Comparison of ENCODE assay signal across 19 cellular contexts in the genomic region with DNA sequence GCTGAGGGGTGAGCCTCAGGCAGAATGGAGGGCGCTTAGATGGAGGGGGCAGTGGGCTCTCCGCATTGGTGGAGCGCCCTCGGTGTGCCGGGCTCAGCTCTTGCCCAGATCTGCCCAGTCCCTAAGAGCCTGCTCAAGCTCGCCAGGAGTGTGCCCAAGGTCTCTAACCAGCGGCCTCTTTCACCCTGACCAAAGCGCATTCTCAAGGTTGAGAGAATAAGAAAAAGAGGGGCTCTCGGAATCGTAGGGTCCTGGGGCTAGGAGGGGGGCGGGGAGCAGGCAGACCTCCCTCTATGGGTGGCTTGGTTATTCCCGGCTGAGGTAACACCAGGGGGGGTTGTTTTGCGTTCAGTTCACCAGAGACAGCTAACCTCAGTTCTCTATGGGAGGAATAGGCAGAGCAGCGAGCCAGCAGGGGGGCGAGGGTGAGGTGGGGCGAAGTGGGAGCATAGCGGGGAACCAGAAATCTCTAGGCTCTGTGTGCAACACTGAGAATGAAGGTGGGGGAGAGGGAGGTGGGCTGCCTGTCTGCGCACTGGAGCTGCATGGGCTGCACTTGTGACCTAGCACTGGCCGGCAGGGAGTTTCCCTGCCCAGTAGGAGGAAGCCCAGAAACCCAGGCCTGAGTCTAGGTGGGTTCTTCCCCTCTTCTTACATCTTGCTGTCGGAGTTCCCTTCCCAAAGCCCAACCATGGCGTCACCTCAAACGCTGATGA. TPM values are rescaled to one million over a fixed set of nuclear protein-coding genes. Genes with fewer than 3 reads are reported as not detected.
DNase-seq lines count a peak whose midpoint lies in the region; ATAC-seq and TF ChIP-seq lines count a peak whose summit lies in the region.
"Had no signal": no experiment of that assay in that cellular context is flagged by ENCODE, and none has a peak within 500 bp of the region (broad histone marks: within the 10 kb centered on the region; RNA-seq: fewer than 3 reads in every experiment).

No MANE protein-coding gene starts in this region.

- H3K79me2 ChIP-seq in smooth muscle cell (ENCODE audit: low read depth) = no peaks in the 10 kb centered on the region

- H3K4me3 ChIP-seq in iPS-18a (ENCODE audit: low read length) (peak overlapping the region; percentile 66), smooth muscle cell (peak overlapping the region; percentile 38)
- H3K4me3 ChIP-seq: MG63 had no signal

- H3K27ac ChIP-seq in iPS-18a (ENCODE audit: low read length) (no peak overlapping the region), smooth muscle cell (ENCODE audit: low read depth) (no peak overlapping the region)
- H3K27ac ChIP-seq: right lobe of liver, tibial nerve had no signal

- no peak for TF ChIP-seq CTCF in smooth muscle cell (IDR thresholded peaks at IDR 0.05; ENCODE audit: borderline replicate concordance, insufficient read depth, poor library complexity, severe bottlenecking)

- H3K9ac ChIP-seq in iPS-18a (ENCODE audit: low read length) (no peak overlapping the region), smooth muscle cell (ENCODE audit: low read depth) (no peak overlapping the region)

- no peaks in the 10 kb centered on the region for H3K36me3 ChIP-seq in iPS-18a (ENCODE audit: control insufficient read depth, low read depth, low read length)
- no peaks in the 10 kb centered on the region for H3K36me3 ChIP-seq in smooth muscle cell (ENCODE audit: low read depth)
- H3K36me3 ChIP-seq: MG63, right lobe of liver, tibial nerve had no signal

- DNase-seq in NCI-H1417 (lab: John Stamatoyannopoulos, UW) (peak in 2 of 3 experiments; percentile 49 to 52), NCI-H1417 treated with DMSO at 0.1 percent for 48 hours (lab: John Stamatoyannopoulos, UW) (no peak), NCI-H82 treated with DMSO at 0.1 percent for 48 hours (lab: John Stamatoyannopoulos, UW; ENCODE audit: unreplicated experiment) (peak; percentile 47), smooth muscle cell (lab: John Stamatoyannopoulos, UW; ENCODE audit: unreplicated experiment) (no peak), glomerular visceral epithelial cell (ENCODE audit: extremely low spot score) (no peak), T-helper 2 cell (no peak)
- DNase-seq: 8988T; activated CD8-positive, alpha-beta memory T cell treated with anti-CD3 and anti-CD28 coated beads for 24 hours; central memory CD4-positive, alpha-beta T cell; left colon; MG63; right lobe of liver; SHP77; stimulated activated CD4-positive, alpha-beta T cell treated with anti-CD3 and anti-CD28 coated beads, Interleukin-2, amount 100 ng/mL, for 48 hours had no signal

- no peak for ATAC-seq in GM19395 (IDR thresholded peaks at IDR 0.05; ENCODE audit: unreplicated experiment)
- ATAC-seq: left colon had no signal

- H3K9me3 ChIP-seq in iPS-18a (ENCODE audit: control insufficient read depth, low read depth, low read length) = no peaks in the 10 kb centered on the region
- no peaks in the 10 kb centered on the region for H3K9me3 ChIP-seq in smooth muscle cell (replicated peaks; ENCODE audit: low read depth)
- H3K9me3 ChIP-seq: MG63, right lobe of liver, tibial nerve had no signal

- peaks cover 100% of the 10 kb centered on the region for H3K27me3 ChIP-seq in iPS-18a (ENCODE audit: control insufficient read depth, insufficient read depth, low read length)
- peaks cover 99% of the 10 kb centered on the region for H3K27me3 ChIP-seq in smooth muscle cell (ENCODE audit: low read depth)

- peaks cover 14% of the 10 kb centered on the region for H3K4me1 ChIP-seq in iPS-18a (ENCODE audit: control insufficient read depth, low read depth, low read length)
- peaks cover 36% of the 10 kb centered on the region for H3K4me1 ChIP-seq in smooth muscle cell (ENCODE audit: low read depth)

- WGBS in smooth muscle cell (ENCODE audit: low lambda C conversion rate) = 20% methylated on average over 22 of the region's 22 CpGs

- H4K20me1 ChIP-seq in smooth muscle cell (ENCODE audit: low read depth) = peaks cover 6% of the 10 kb centered on the region

- H3K4me2 ChIP-seq in smooth muscle cell = no peak overlapping the region

- no peak overlapping the region for H2AFZ ChIP-seq in smooth muscle cell (ENCODE audit: low read depth)

- no peaks in the 10 kb centered on the region for H3F3A ChIP-seq in smooth muscle cell (ENCODE audit: low read depth)

RNA-seq across cellular contexts. Expression of gene TMEM132E, which starts 3.0 kb away (rescaled TPM):
- 0.13 TPM in 1 of 2 replicates, not detected in the other for total RNA-seq in smooth muscle cell
- polyA plus RNA-seq in smooth muscle cell = 0.17 TPM in 1 of 2 replicates, not detected in the other
- total RNA-seq: glomerular endothelial cell, HT-29, left colon had no signal

Comparison
In these comparisons a context has a peak if more than half of its experiments do, and no peak if none do; other contexts are left out.
1. DNase-seq: peak in NCI-H1417 (2 of 3) and NCI-H82 treated with DMSO at 0.1 percent for 48 hours (single experiment); none in NCI-H1417 treated with DMSO at 0.1 percent for 48 hours (single experiment), smooth muscle cell (single experiment), glomerular visceral epithelial cell (single experiment) and T-helper 2 cell (0 of 5).